Comparison of ENCODE assay signal across 24 cellular contexts in genomic region chr3:60104045-60104444, GRCh38.
"Had no signal": no experiment of that assay in that cellular context is flagged by ENCODE, and none has a peak within 500 bp of the region (broad histone marks: within the 10 kb centered on the region; RNA-seq: fewer than 3 reads in every experiment).

No MANE protein-coding gene starts in this region.

- H3K4me2 ChIP-seq: neural progenitor cell had no signal

- DNase-seq: activated CD4-positive, alpha-beta memory T cell treated with anti-CD3 and anti-CD28 coated beads, Interleukin-2, amount 10 ng/mL, durations not matched to agents 7 days and 5 days; activated CD4-positive, alpha-beta T cell treated with anti-CD3 and anti-CD28 coated beads for 36 hours; activated CD8-positive, alpha-beta memory T cell treated with anti-CD3 and anti-CD28 coated beads, Interleukin-2, amount 10 ng/mL, durations not matched to agents 7 days and 5 days; aorta; brain microvascular endothelial cell; erythroblast; foreskin melanocyte; glutamatergic neuron; hippocampal formation; islet precursor cell; stimulated activated CD4-positive, alpha-beta T cell treated with anti-CD3 and anti-CD28 coated beads, Interleukin-12 subunit alpha, Interleukin-12 subunit beta, amount 100 ng/mL, for 4 hours; stimulated activated CD4-positive, alpha-beta T cell treated with anti-CD3 and anti-CD28 coated beads, Interleukin-1b, Interleukin-23, amount 100 ng/mL, for 48 hours; stimulated activated CD8-positive, alpha-beta memory T cell treated with anti-CD3 and anti-CD28 coated beads, Interleukin-4, amount 100 ng/mL, for 48 hours; stimulated activated naive CD4-positive, alpha-beta T cell; substantia nigra; tibial artery had no signal

- ATAC-seq: activated CD4-positive, alpha-beta T cell treated with anti-CD3 and anti-CD28 coated beads for 36 hours; activated CD8-positive, alpha-beta memory T cell treated with anti-CD3 and anti-CD28 coated beads, Interleukin-2, amount 10 ng/mL, durations not matched to agents 7 days and 5 days; left lobe of liver; WTC11 had no signal

- H3K27ac Mint-ChIP-seq: activated CD4-positive, alpha-beta memory T cell treated with anti-CD3 and anti-CD28 coated beads, Interleukin-2, amount 10 ng/mL, durations not matched to agents 7 days and 5 days; activated CD4-positive, alpha-beta T cell treated with anti-CD3 and anti-CD28 coated beads for 36 hours; activated CD8-positive, alpha-beta memory T cell treated with anti-CD3 and anti-CD28 coated beads, Interleukin-2, amount 10 ng/mL, durations not matched to agents 7 days and 5 days; mesothelial cell of epicardium; neural progenitor cell; WTC11 had no signal

- H3K4me3 Mint-ChIP-seq: activated CD4-positive, alpha-beta memory T cell treated with anti-CD3 and anti-CD28 coated beads, Interleukin-2, amount 10 ng/mL, durations not matched to agents 7 days and 5 days; activated CD4-positive, alpha-beta T cell treated with anti-CD3 and anti-CD28 coated beads for 36 hours; activated CD8-positive, alpha-beta memory T cell treated with anti-CD3 and anti-CD28 coated beads, Interleukin-2, amount 10 ng/mL, durations not matched to agents 7 days and 5 days; mesothelial cell of epicardium; neural progenitor cell; WTC11 had no signal

- H3K27me3 ChIP-seq: brain microvascular endothelial cell, neural progenitor cell, right atrium auricular region, tibial artery had no signal

- H3K9me3 Mint-ChIP-seq: activated CD4-positive, alpha-beta memory T cell treated with anti-CD3 and anti-CD28 coated beads, Interleukin-2, amount 10 ng/mL, durations not matched to agents 7 days and 5 days; neural progenitor cell had no signal

- H3K9me3 ChIP-seq: prostate gland, right atrium auricular region, tibial artery had no signal

- H3K4me3 ChIP-seq: coronary artery, neural progenitor cell, prostate gland, right atrium auricular region, tibial artery had no signal

- H3K36me3 ChIP-seq: brain microvascular endothelial cell, neural progenitor cell, prostate gland, right atrium auricular region, tibial artery had no signal

- H3K27ac ChIP-seq: brain microvascular endothelial cell, coronary artery, neural progenitor cell, prostate gland, right atrium auricular region, tibial artery had no signal

- H3K9ac ChIP-seq: neural progenitor cell had no signal

- FAIRE-seq: endometrium had no signal

- H3K4me1 ChIP-seq: prostate gland, right atrium auricular region, tibial artery had no signal

- H2AFZ ChIP-seq: neural progenitor cell had no signal

- H3K36me3 Mint-ChIP-seq: mesothelial cell of epicardium, neural progenitor cell, WTC11 had no signal

- H3K27me3 Mint-ChIP-seq: activated CD4-positive, alpha-beta memory T cell treated with anti-CD3 and anti-CD28 coated beads, Interleukin-2, amount 10 ng/mL, durations not matched to agents 7 days and 5 days; activated CD4-positive, alpha-beta T cell treated with anti-CD3 and anti-CD28 coated beads for 36 hours; activated CD8-positive, alpha-beta memory T cell treated with anti-CD3 and anti-CD28 coated beads, Interleukin-2, amount 10 ng/mL, durations not matched to agents 7 days and 5 days had no signal
